Comparison of ENCODE assay signal across 19 cellular contexts in the genomic region with DNA sequence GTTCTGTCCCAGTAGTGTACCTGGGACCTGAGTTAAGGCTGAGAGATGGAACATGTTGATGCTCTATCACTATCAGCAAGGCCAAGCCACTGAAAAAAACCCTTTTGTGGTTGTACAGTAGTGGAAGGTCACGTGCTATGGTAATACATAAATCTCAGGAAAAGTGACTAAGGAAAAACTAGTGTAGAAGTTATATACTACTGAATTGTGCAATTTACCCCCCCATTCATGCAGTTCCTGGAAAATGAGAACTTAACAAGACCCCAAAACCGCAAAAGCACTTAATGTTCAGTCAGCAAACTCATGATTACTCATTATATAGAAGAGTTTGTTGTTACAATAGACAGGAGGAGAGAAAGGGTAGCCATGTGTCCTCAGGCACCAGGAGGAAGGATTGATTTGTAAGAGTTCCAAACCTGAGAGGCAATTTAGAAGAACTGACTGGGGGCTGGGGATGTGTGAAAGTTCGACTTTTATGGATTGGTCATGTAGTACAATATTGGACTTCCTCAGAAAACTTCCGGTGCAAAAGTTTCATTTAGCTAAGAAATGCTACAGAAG.
A peak's percentile ranks its signal among the peaks of the same experiment; 100 is the strongest.
DNase-seq lines count a peak whose midpoint lies in the region; ATAC-seq, FAIRE-seq and TF ChIP-seq lines count a peak whose summit lies in the region.
"Had no signal": no experiment of that assay in that cellular context is flagged by ENCODE, and none has a peak within 500 bp of the region (broad histone marks: within the 10 kb centered on the region; RNA-seq: fewer than 3 reads in every experiment).

No MANE protein-coding gene starts in this region.

- H4K20me1 ChIP-seq in K562 (replicated peaks; ENCODE audit: control insufficient read depth, insufficient read depth, low read length) = no peaks in the 10 kb centered on the region

- no peak for DNase-seq in activated CD8-positive, alpha-beta memory T cell treated with anti-CD3 and anti-CD28 coated beads, Interleukin-2, amount 10 ng/mL, durations not matched to agents 7 days and 5 days
- DNase-seq in activated CD8-positive, alpha-beta memory T cell treated with anti-CD3 and anti-CD28 coated beads, Interleukin-2, amount 50 U/mL, for 4 hours = no peak
- DNase-seq in MV-4-11 (lab: John Stamatoyannopoulos, UW) (peak; percentile 99), K562 (ENCODE audit: extremely low read depth in 1 of 4, low spot score in 3 of 4) (no peak)
- DNase-seq: activated CD4-positive, alpha-beta memory T cell treated with anti-CD3 and anti-CD28 coated beads for 36 hours; anterior cingulate cortex; immature natural killer cell; NCI-H2107 had no signal

- CTCF ChIA-PET in activated CD8-positive, alpha-beta memory T cell treated with anti-CD3 and anti-CD28 coated beads, Interleukin-2, amount 10 ng/mL, durations not matched to agents 7 days and 5 days (lab: Charles Lee) = interaction anchor here (1.3 to 3.5 kb wide), 2 partner anchors 8 to 19 kb away, joined by 3 to 15 read pairs; no protein-coding TSS in a partner anchor
- CTCF ChIA-PET in K562 (lab: Yijun Ruan, JAX; ENCODE audit: low intra/inter-chr PET ratio) = interaction anchor here (0.7 to 1.0 kb wide), 2 partner anchors 61 to 326 kb away, joined by 4 to 5 read pairs; no protein-coding TSS in a partner anchor

- no peak overlapping the region for H2AFZ ChIP-seq in K562 (ENCODE audit: low read depth, low read length)
- H2AFZ ChIP-seq: neural progenitor cell had no signal

- peak; percentile 26 for FAIRE-seq in K562 (lab: Jason Lieb, UNC)
- FAIRE-seq: A549, endothelial cell of umbilical vein, G401.6 had no signal

- no TSS peak for BruUV-seq in K562 (replicated peaks; lab: Mats Ljungman, UMichigan)

- TF ChIP-seq RAD21 in K562 (CRISPR knock-in tag; conservative IDR thresholded peaks at IDR 0.05 in 1 of 2, IDR thresholded peaks at IDR 0.05 in 1 of 2) = no peak

- H3K9me3 Mint-ChIP-seq in activated CD8-positive, alpha-beta memory T cell treated with anti-CD3 and anti-CD28 coated beads, Interleukin-2, amount 10 ng/mL, durations not matched to agents 7 days and 5 days (ENCODE audit: low read depth) = no peaks in the 10 kb centered on the region
- H3K9me3 Mint-ChIP-seq in stimulated activated memory B cell treated with anti-CD40 and anti-IgM and Interleukin-4, amounts not matched to agents 10 μg/mL and 1 μg/mL and 100 μg/mL, for 72 hours = no peaks in the 10 kb centered on the region
- H3K9me3 Mint-ChIP-seq: activated CD4-positive, alpha-beta memory T cell treated with anti-CD3 and anti-CD28 coated beads for 36 hours; immature natural killer cell; neural progenitor cell had no signal

- intact Hi-C loops in K562 (cut with micrococcal nuclease) = no loop called here

- H3K4me3 ChIP-seq in K562 = no peak overlapping the region
- H3K4me3 ChIP-seq: A549, neural progenitor cell, SJSA1, suprapubic skin had no signal

- H3K9me3 ChIP-seq in K562 (replicated peaks; ENCODE audit: control insufficient read depth, insufficient read depth, low read depth, low read length) = no peaks in the 10 kb centered on the region
- H3K9me3 ChIP-seq: A549, SJSA1, suprapubic skin had no signal

- POLR2A ChIA-PET in K562 (lab: Yijun Ruan, JAX) = interaction anchor here (1.1 kb wide), 1 partner anchor 9 kb away, joined by 4 read pairs; no protein-coding TSS in a partner anchor

- H3K9ac ChIP-seq in K562 (ENCODE audit: insufficient read depth in 1 of 2, low read depth in 2 of 2, low read length in 2 of 2) = no peak overlapping the region
- H3K9ac ChIP-seq: neural progenitor cell had no signal

- H3K27ac Mint-ChIP-seq in activated CD8-positive, alpha-beta memory T cell treated with anti-CD3 and anti-CD28 coated beads, Interleukin-2, amount 10 ng/mL, durations not matched to agents 7 days and 5 days = no peak overlapping the region
- peak overlapping the region; percentile 28 for H3K27ac Mint-ChIP-seq in stimulated activated memory B cell treated with anti-CD40 and anti-IgM and Interleukin-4, amounts not matched to agents 10 μg/mL and 1 μg/mL and 100 μg/mL, for 72 hours
- H3K27ac Mint-ChIP-seq: activated CD4-positive, alpha-beta memory T cell treated with anti-CD3 and anti-CD28 coated beads for 36 hours; immature natural killer cell; neural progenitor cell had no signal

- no peak overlapping the region for H3K27ac ChIP-seq in K562 (ENCODE audit: extremely low read depth, low read depth, low read length)
- H3K27ac ChIP-seq: A549, HL-60, neural progenitor cell, SJSA1, suprapubic skin had no signal

- ATAC-seq in activated CD8-positive, alpha-beta memory T cell treated with anti-CD3 and anti-CD28 coated beads, Interleukin-2, amount 10 ng/mL, durations not matched to agents 7 days and 5 days = peak; percentile 12
- no peak for ATAC-seq in K562
- peak; percentile 44 for ATAC-seq in stimulated activated memory B cell treated with anti-CD40 and anti-IgM and Interleukin-4, amounts not matched to agents 10 μg/mL and 1 μg/mL and 100 μg/mL, for 72 hours
- no peak for ATAC-seq in HG03045 (IDR thresholded peaks at IDR 0.05; ENCODE audit: unreplicated experiment)
- no peak for ATAC-seq in GM19023 (IDR thresholded peaks at IDR 0.05; ENCODE audit: unreplicated experiment)
- ATAC-seq in HG03571 (IDR thresholded peaks at IDR 0.05; ENCODE audit: unreplicated experiment) = no peak
- ATAC-seq: A549 had no signal

- no peaks in the 10 kb centered on the region for H3K4me1 ChIP-seq in K562 (replicated peaks in 1 of 2; ENCODE audit: control insufficient read depth in 2 of 2, insufficient read depth in 2 of 2, low read length in 2 of 2)
- H3K4me1 ChIP-seq: neural progenitor cell, SJSA1 had no signal

- peaks cover 7 to 12% of the 10 kb centered on the region in 2 experiments; a peak in 3 of 5 replicates for H3K27me3 ChIP-seq in K562 (ENCODE audit: control insufficient read depth in 2 of 2, insufficient read depth in 2 of 2, low read length in 2 of 2)
- H3K27me3 ChIP-seq: neural progenitor cell, SJSA1, suprapubic skin had no signal

- H3K4me1 Mint-ChIP-seq in activated CD8-positive, alpha-beta memory T cell treated with anti-CD3 and anti-CD28 coated beads, Interleukin-2, amount 10 ng/mL, durations not matched to agents 7 days and 5 days = peaks cover 11% of the 10 kb centered on the region
- peaks cover 33% of the 10 kb centered on the region for H3K4me1 Mint-ChIP-seq in stimulated activated memory B cell treated with anti-CD40 and anti-IgM and Interleukin-4, amounts not matched to agents 10 μg/mL and 1 μg/mL and 100 μg/mL, for 72 hours
- H3K4me1 Mint-ChIP-seq: neural progenitor cell had no signal

- H3K4me2 ChIP-seq in K562 (ENCODE audit: insufficient read depth, low read length) = no peak overlapping the region
- H3K4me2 ChIP-seq: A549, neural progenitor cell had no signal

- no peaks in the 10 kb centered on the region for H3K27me3 Mint-ChIP-seq in activated CD8-positive, alpha-beta memory T cell treated with anti-CD3 and anti-CD28 coated beads, Interleukin-2, amount 10 ng/mL, durations not matched to agents 7 days and 5 days
- H3K27me3 Mint-ChIP-seq in stimulated activated memory B cell treated with anti-CD40 and anti-IgM and Interleukin-4, amounts not matched to agents 10 μg/mL and 1 μg/mL and 100 μg/mL, for 72 hours = no peaks in the 10 kb centered on the region
- H3K27me3 Mint-ChIP-seq: activated CD4-positive, alpha-beta memory T cell treated with anti-CD3 and anti-CD28 coated beads for 36 hours had no signal

- no peak for TF ChIP-seq EP300 in K562 (IDR thresholded peaks at IDR 0.05; ENCODE audit: low read length)

- in situ Hi-C loops in K562 (cut with MboI) = loop anchor here (10.0 kb wide), 1 partner anchor 328 kb away; no protein-coding TSS in a partner anchor

- H3K79me2 ChIP-seq in K562 (ENCODE audit: control insufficient read depth, insufficient read depth, low read length) = no peaks in the 10 kb centered on the region

- H3K36me3 ChIP-seq in K562 (ENCODE audit: control insufficient read depth, insufficient read depth, low read length) = no peaks in the 10 kb centered on the region
- H3K36me3 ChIP-seq: neural progenitor cell had no signal

- peaks cover 2% of the 10 kb centered on the region for H3K36me3 Mint-ChIP-seq in activated CD8-positive, alpha-beta memory T cell treated with anti-CD3 and anti-CD28 coated beads, Interleukin-2, amount 10 ng/mL, durations not matched to agents 7 days and 5 days
- H3K36me3 Mint-ChIP-seq in stimulated activated memory B cell treated with anti-CD40 and anti-IgM and Interleukin-4, amounts not matched to agents 10 μg/mL and 1 μg/mL and 100 μg/mL, for 72 hours = peaks cover 10% of the 10 kb centered on the region
- H3K36me3 Mint-ChIP-seq: immature natural killer cell had no signal

- no peaks in the 10 kb centered on the region for H3K9me1 ChIP-seq in K562 (ENCODE audit: control insufficient read depth, insufficient read depth, low read length)

- WGBS in K562 (ENCODE audit: insufficient coverage, low coverage, missing lambda C conversion rate) = 11% methylated on average over 4 of the region's 4 CpGs

- no peak overlapping the region for H3K4me3 Mint-ChIP-seq in activated CD8-positive, alpha-beta memory T cell treated with anti-CD3 and anti-CD28 coated beads, Interleukin-2, amount 10 ng/mL, durations not matched to agents 7 days and 5 days
- H3K4me3 Mint-ChIP-seq in stimulated activated memory B cell treated with anti-CD40 and anti-IgM and Interleukin-4, amounts not matched to agents 10 μg/mL and 1 μg/mL and 100 μg/mL, for 72 hours = peak overlapping the region; percentile 5
- H3K4me3 Mint-ChIP-seq: activated CD4-positive, alpha-beta memory T cell treated with anti-CD3 and anti-CD28 coated beads for 36 hours; neural progenitor cell had no signal

- no peak for TF ChIP-seq POLR2A in K562 (conservative IDR thresholded peaks at IDR 0.05)

- TF ChIP-seq CTCF in K562 (IDR thresholded peaks at IDR 0.05 in 2 of 3, conservative IDR thresholded peaks at IDR 0.05 in 1 of 3; ENCODE audit: insufficient read depth in 2 of 3, low read depth in 1 of 3, low read length in 3 of 3) = no peak

TF ChIP-seq in K562, 482 proteins besides CTCF, POLR2A, EP300 and RAD21 (continues in another document):
- TF ChIP-seq SIX5 (IDR thresholded peaks at IDR 0.05; ENCODE audit: borderline replicate concordance in 1 of 2, insufficient read depth in 1 of 2, low read depth in 1 of 2, low read length in 2 of 2) (no peak), SMC3 (conservative IDR thresholded peaks at IDR 0.05; ENCODE audit: insufficient read depth, low read depth, low read length) (no peak), HNRNPUL1 (IDR thresholded peaks at IDR 0.05; ENCODE audit: low read length) (no peak), CEBPG (CRISPR knock-in tag; IDR thresholded peaks at IDR 0.05) (no peak), CEBPG (tag; conservative IDR thresholded peaks at IDR 0.05 in 1 of 2, IDR thresholded peaks at IDR 0.05 in 1 of 2) (peak; percentile 14 to 32; a peak in 1 of 4 replicates)

Comparison
In these comparisons a context has a peak if more than half of its experiments do, and no peak if none do; other contexts are left out.
1. ATAC-seq: peak in activated CD8-positive, alpha-beta memory T cell treated with anti-CD3 and anti-CD28 coated beads, Interleukin-2, amount 10 ng/mL, durations not matched to agents 7 days and 5 days (single experiment) and stimulated activated memory B cell treated with anti-CD40 and anti-IgM and Interleukin-4, amounts not matched to agents 10 μg/mL and 1 μg/mL and 100 μg/mL, for 72 hours (single experiment); none in K562 (single experiment), HG03045 (single experiment), GM19023 (single experiment) and HG03571 (single experiment).